In genomic region chr2:133420748-133421147, GRCh38 we compare ENCODE assay signal across 24 cellular contexts.
DNase-seq lines count a peak whose midpoint lies in the region; ATAC-seq and TF ChIP-seq lines count a peak whose summit lies in the region.
"Had no signal": no experiment of that assay in that cellular context is flagged by ENCODE, and none has a peak within 500 bp of the region (broad histone marks: within the 10 kb centered on the region; RNA-seq: fewer than 3 reads in every experiment).

No MANE protein-coding gene starts in this region.

- no peak overlapping the region for H2BK20ac ChIP-seq in IMR-90 (ENCODE audit: low read depth, low read length)

- CTCF ChIA-PET in IMR-90 (lab: Yijun Ruan, JAX) (no interaction called here), T-cell (lab: Charles Lee) (no interaction called here)

- H3K36me3 ChIP-seq in IMR-90 (ENCODE audit: control insufficient read depth, insufficient read depth, low read length), result no peaks in the 10 kb centered on the region
- H3K36me3 ChIP-seq in suprapubic skin, result no peaks in the 10 kb centered on the region
- H3K36me3 ChIP-seq in smooth muscle cell (ENCODE audit: low read depth), result no peaks in the 10 kb centered on the region
- H3K36me3 ChIP-seq: ovary, SJCRH30, vagina had no signal

- no peak overlapping the region for H3K56ac ChIP-seq in IMR-90 (ENCODE audit: extremely low read depth, insufficient read depth, low read length)

- no peak overlapping the region for H2BK120ac ChIP-seq in IMR-90 (ENCODE audit: low read depth, low read length)

- H4K20me1 ChIP-seq in IMR-90 (ENCODE audit: insufficient read depth, low read length) (no peaks in the 10 kb centered on the region), smooth muscle cell (ENCODE audit: low read depth) (no peaks in the 10 kb centered on the region)

- no peak overlapping the region for H3K4me3 Mint-ChIP-seq in T-cell
- H3K4me3 Mint-ChIP-seq: activated naive CD8-positive, alpha-beta T cell; CD8-positive, alpha-beta memory T cell had no signal

- TF ChIP-seq POLR2A in IMR-90 (IDR thresholded peaks at IDR 0.05; ENCODE audit: low read depth, low read length), result no peak
- TF ChIP-seq POLR2A in suprapubic skin (IDR thresholded peaks at IDR 0.05), result no peak

- TF ChIP-seq EP300 in suprapubic skin (IDR thresholded peaks at IDR 0.05), result no peak

- DNase-seq in IMR-90 (no peak), kidney tubule cell (ENCODE audit: low spot score) (peak; percentile 17), suprapubic skin (ENCODE audit: low spot score in 2 of 2) (no peak), T-cell (no peak), germinal center (ENCODE audit: low spot score) (no peak), smooth muscle cell (lab: John Stamatoyannopoulos, UW; ENCODE audit: unreplicated experiment) (no peak)
- DNase-seq: activated CD4-positive, alpha-beta T cell treated with anti-CD3 and anti-CD28 coated beads for 48 hours; activated effector memory CD4-positive, alpha-beta T cell treated with Interleukin-2 at 50 U/mL for 16 hours; CD8-positive, alpha-beta memory T cell; DMS 273 treated with DMSO at 0.1 percent for 48 hours; effector CD8-positive, alpha-beta T cell; NCI-H2029 treated with DMSO at 0.1 percent for 48 hours; NCI-H748 treated with DMSO at 0.1 percent for 48 hours; ovary; SJCRH30; stimulated activated naive CD4-positive, alpha-beta T cell; T1000 had no signal

- BruUV-seq in IMR-90 (replicated peaks; lab: Mats Ljungman, UMichigan), result no TSS peak

- no peak overlapping the region for H3K4me3 ChIP-seq in IMR-90 (ENCODE audit: insufficient read depth, low read depth, low read length)
- no peak overlapping the region for H3K4me3 ChIP-seq in suprapubic skin
- H3K4me3 ChIP-seq in smooth muscle cell, result no peak overlapping the region
- H3K4me3 ChIP-seq: coronary artery, ovary, SJCRH30, skin epidermis, vagina had no signal

- H2AK9ac ChIP-seq in IMR-90 (replicated peaks; ENCODE audit: low read depth, low read length, poor library complexity), result no peak overlapping the region

- H3F3A ChIP-seq in smooth muscle cell (ENCODE audit: low read depth), result no peaks in the 10 kb centered on the region

- no peak overlapping the region for H3K14ac ChIP-seq in IMR-90 (replicated peaks; ENCODE audit: low read depth, low read length)

- H3K23ac ChIP-seq in IMR-90 (ENCODE audit: low read depth, low read length), result no peak overlapping the region

- H3K27ac Mint-ChIP-seq in T-cell, result no peak overlapping the region
- H3K27ac Mint-ChIP-seq: activated naive CD8-positive, alpha-beta T cell; CD8-positive, alpha-beta memory T cell had no signal

- dilution Hi-C loops in IMR-90 (cut with HindIII; ENCODE audit: low sequenced_read_pairs, unreplicated experiment), result no loop called here

- no peak overlapping the region for H4K8ac ChIP-seq in IMR-90 (ENCODE audit: low read depth in 2 of 2, low read length in 2 of 2)

- no peak overlapping the region for H4K91ac ChIP-seq in IMR-90 (ENCODE audit: insufficient read depth, low read depth, low read length)

- ATAC-seq in IMR-90 (ENCODE audit: low read depth), result no peak
- ATAC-seq in T-cell (replicated peaks in 1 of 4), result no peak

- intact Hi-C loops in IMR-90 (cut with micrococcal nuclease), result loop anchor here (5.0 to 10.0 kb wide), 2 partner anchors 93 to 114 kb away; no protein-coding TSS in a partner anchor

- H3K9me3 ChIP-seq in IMR-90 (ENCODE audit: control insufficient read depth, insufficient read depth, low read length), result no peaks in the 10 kb centered on the region
- no peaks in the 10 kb centered on the region for H3K9me3 ChIP-seq in suprapubic skin
- H3K9me3 ChIP-seq in smooth muscle cell (replicated peaks; ENCODE audit: low read depth), result no peaks in the 10 kb centered on the region
- H3K9me3 ChIP-seq: ovary, SJCRH30, vagina had no signal

- no peaks in the 10 kb centered on the region for H3K79me2 ChIP-seq in smooth muscle cell (ENCODE audit: low read depth)

- H3K27ac ChIP-seq in IMR-90 (ENCODE audit: insufficient read depth, low read length), result no peak overlapping the region
- H3K27ac ChIP-seq in VCaP, result peak overlapping the region; percentile 51
- H3K27ac ChIP-seq in suprapubic skin, result peak overlapping the region; percentile 18
- no peak overlapping the region for H3K27ac ChIP-seq in smooth muscle cell (ENCODE audit: low read depth)
- H3K27ac ChIP-seq: coronary artery, HL-60, ovary, SJCRH30, vagina had no signal

- H3K4me1 ChIP-seq in IMR-90 (ENCODE audit: control insufficient read depth, insufficient read depth, low read length) (peaks cover 13% of the 10 kb centered on the region), suprapubic skin (peaks cover 55% of the 10 kb centered on the region), smooth muscle cell (ENCODE audit: low read depth) (peaks cover 47% of the 10 kb centered on the region)
- H3K4me1 ChIP-seq: SJCRH30, vagina had no signal

- H2AFZ ChIP-seq in IMR-90 (replicated peaks; ENCODE audit: low read length, poor library complexity), result no peak overlapping the region
- H2AFZ ChIP-seq in smooth muscle cell (ENCODE audit: low read depth), result no peak overlapping the region

- H4K5ac ChIP-seq in IMR-90 (ENCODE audit: low read depth, low read length), result no peak overlapping the region

- WGBS in IMR-90 (ENCODE audit: extremely low coverage in 2 of 2, insufficient read length in 1 of 2), 2 experiments, result 97% methylated on average over 3 of the region's 6 CpGs; no CpG with 5 or more reads in 1 of the 2 experiments
- WGBS in suprapubic skin, result 56% methylated on average over 6 of the region's 6 CpGs
- WGBS in smooth muscle cell (ENCODE audit: low lambda C conversion rate), result 85% methylated on average over 6 of the region's 6 CpGs

- H3K9ac ChIP-seq in IMR-90 (ENCODE audit: low read depth, low read length) (no peak overlapping the region), smooth muscle cell (ENCODE audit: low read depth) (no peak overlapping the region)

- no peak for TF ChIP-seq CTCF in IMR-90 (conservative IDR thresholded peaks at IDR 0.05; ENCODE audit: low read depth, low read length)
- TF ChIP-seq CTCF in VCaP (conservative IDR thresholded peaks at IDR 0.05), result no peak
- TF ChIP-seq CTCF in suprapubic skin (IDR thresholded peaks at IDR 0.05), result no peak
- TF ChIP-seq CTCF in smooth muscle cell (IDR thresholded peaks at IDR 0.05; ENCODE audit: borderline replicate concordance, insufficient read depth, poor library complexity, severe bottlenecking), result no peak

- no peaks in the 10 kb centered on the region for H3K4me1 Mint-ChIP-seq in T-cell
- H3K4me1 Mint-ChIP-seq: CD8-positive, alpha-beta memory T cell had no signal

- H2AK5ac ChIP-seq in IMR-90 (ENCODE audit: low read depth, low read length), result no peak overlapping the region

- no peak overlapping the region for H2BK5ac ChIP-seq in IMR-90 (ENCODE audit: low read depth, low read length, poor library complexity, severe bottlenecking)

- peaks cover 0 to 11% (median 0%) of the 10 kb centered on the region in 3 donors for H3K9me3 Mint-ChIP-seq in T-cell
- H3K9me3 Mint-ChIP-seq: neural crest cell had no signal

- peaks cover 4% of the 10 kb centered on the region; the same call in 1 of the 2 replicates for H3K9me1 ChIP-seq in IMR-90 (ENCODE audit: insufficient read depth, low read length)

- no peak for TF ChIP-seq RAD21 in IMR-90 (IDR thresholded peaks at IDR 0.05; ENCODE audit: low read length)

- no peak overlapping the region for H3K4me2 ChIP-seq in IMR-90 (ENCODE audit: low read depth, low read length)
- H3K4me2 ChIP-seq in smooth muscle cell, result no peak overlapping the region

- no peaks in the 10 kb centered on the region for H3K36me3 Mint-ChIP-seq in T-cell
- H3K36me3 Mint-ChIP-seq: activated naive CD8-positive, alpha-beta T cell; CD8-positive, alpha-beta memory T cell had no signal

- in situ Hi-C loops in IMR-90 (cut with MboI; ENCODE audit: low sequenced_read_pairs), result no loop called here

- H2BK15ac ChIP-seq in IMR-90 (ENCODE audit: low read depth, low read length), result no peak overlapping the region; the same call in 2 of the 3 replicates

- no peaks in the 10 kb centered on the region for H3K79me1 ChIP-seq in IMR-90 (ENCODE audit: low read depth in 1 of 2, low read length in 2 of 2)

- no peak overlapping the region for H3K18ac ChIP-seq in IMR-90 (ENCODE audit: low read depth, low read length)

- peaks cover 1 to 9% of the 10 kb centered on the region in 2 donors for H3K27me3 Mint-ChIP-seq in T-cell

- peak overlapping the region; percentile 3; the same call in 1 of the 2 replicates for H3K4ac ChIP-seq in IMR-90 (ENCODE audit: low read depth, low read length)

- H3K27me3 ChIP-seq in IMR-90 (ENCODE audit: control insufficient read depth, insufficient read depth, low read length), result no peaks in the 10 kb centered on the region
- H3K27me3 ChIP-seq in suprapubic skin, result no peaks in the 10 kb centered on the region
- H3K27me3 ChIP-seq in smooth muscle cell (ENCODE audit: low read depth), result no peaks in the 10 kb centered on the region
- H3K27me3 ChIP-seq: ovary, vagina had no signal

- POLR2A ChIA-PET in IMR-90 (lab: Charles Lee; ENCODE audit: unreplicated experiment), result no interaction called here
- POLR2A ChIA-PET in T-cell (lab: Charles Lee), result no interaction called here

TF ChIP-seq in IMR-90, 13 proteins besides CTCF, POLR2A, EP300 and RAD21 (continues in another document):
- TF ChIP-seq RFX5 (IDR thresholded peaks at IDR 0.05; ENCODE audit: low read depth, low read length), result no peak
- TF ChIP-seq MAZ (IDR thresholded peaks at IDR 0.05; ENCODE audit: borderline replicate concordance, low read depth, low read length), result no peak
- no peak for TF ChIP-seq ELK1 (IDR thresholded peaks at IDR 0.05; ENCODE audit: borderline replicate concordance, low read depth, low read length)
- TF ChIP-seq CEBPB (IDR thresholded peaks at IDR 0.05; ENCODE audit: low read depth, low read length), result no peak
- TF ChIP-seq USF2 (IDR thresholded peaks at IDR 0.05; ENCODE audit: low read depth, low read length), result no peak
- TF ChIP-seq SMC3 (IDR thresholded peaks at IDR 0.05; ENCODE audit: low read depth, low read length), result no peak
- TF ChIP-seq BHLHE40 (IDR thresholded peaks at IDR 0.05; ENCODE audit: low read depth, low read length), result no peak
- no peak for TF ChIP-seq FOS (IDR thresholded peaks at IDR 0.05; ENCODE audit: low read depth, low read length)

Comparison
In these comparisons a context has a peak if more than half of its experiments do, and no peak if none do; other contexts are left out.
1. H3K27ac ChIP-seq: peak in VCaP (single experiment) and suprapubic skin (single experiment); none in IMR-90 (single experiment) and smooth muscle cell (single experiment).